Comparison of ENCODE assay signal across 8 cellular contexts in genomic region chrX:153969125-153969903, GRCh38. TPM values are rescaled to one million over a fixed set of nuclear protein-coding genes. Genes with fewer than 3 reads are reported as not detected.
A peak's percentile ranks its signal among the peaks of the same experiment; 100 is the strongest.
DNase-seq lines count a peak whose midpoint lies in the region; ATAC-seq and TF ChIP-seq lines count a peak whose summit lies in the region.

No MANE protein-coding gene starts in this region.

- H3K9me3 Mint-ChIP-seq in HFFc6, result no peaks in the 10 kb centered on the region
- H3K9me3 Mint-ChIP-seq in brain, result peaks cover 0 to 39% (median 2%) of the 10 kb centered on the region in 5 experiments

- no peaks in the 10 kb centered on the region for H3K27me3 ChIP-seq in A673 (replicated peaks; ENCODE audit: insufficient read depth, low read depth, low read length, poor library complexity)
- H3K27me3 ChIP-seq in mucosa of stomach (ENCODE audit: control insufficient read depth, insufficient read depth, low read length), result no peaks in the 10 kb centered on the region

- CTCF ChIA-PET in A673 (lab: Charles Lee), result interaction anchor here (1.1 kb wide), 1 partner anchor 21 kb away, joined by 3 read pairs; no protein-coding TSS in a partner anchor

- POLR2A ChIA-PET in A673 (lab: Charles Lee; ENCODE audit: low non-redundant PET), result no interaction called here

- H3K4me3 ChIP-seq in A673 (ENCODE audit: low read depth, low read length, poor library complexity, severe bottlenecking), result peak overlapping the region; percentile 86
- H3K4me3 ChIP-seq in mucosa of stomach (ENCODE audit: low read length), result no peak overlapping the region

- no TSS peak for BruUV-seq in A673 (replicated peaks; lab: Mats Ljungman, UMichigan)

- intact Hi-C loops in A673 (cut with micrococcal nuclease; ENCODE audit: unreplicated experiment), result no loop called here

- DNase-seq in A673 (ENCODE audit: low spot score) (no peak), HFFc6 (no peak), GM10266 (ENCODE audit: extremely low spot score) (no peak), NCI-H187 treated with DMSO at 0.1 percent for 48 hours (lab: John Stamatoyannopoulos, UW) (no peak)

- H3K4me3 Mint-ChIP-seq in HFFc6, result peak overlapping the region; percentile 99
- peak overlapping the region; percentile 95 to 100 (median 100) for H3K4me3 Mint-ChIP-seq in brain

- peaks cover 2% of the 10 kb centered on the region for H3K27me3 Mint-ChIP-seq in HFFc6 (ENCODE audit: insufficient read depth)
- no peaks in the 10 kb centered on the region for H3K27me3 Mint-ChIP-seq in brain

- peak overlapping the region; percentile 47 for H3K9ac ChIP-seq in mucosa of stomach (ENCODE audit: low read length)

- H3K36me3 Mint-ChIP-seq in HFFc6 (ENCODE audit: low read depth), result peaks cover 13% of the 10 kb centered on the region
- H3K36me3 Mint-ChIP-seq in brain, result no peaks in the 10 kb centered on the region

- H3K4me1 ChIP-seq in A673 (ENCODE audit: insufficient read depth, low read length, poor library complexity, severe bottlenecking), result peaks cover 26% of the 10 kb centered on the region
- peaks cover 41% of the 10 kb centered on the region for H3K4me1 ChIP-seq in mucosa of stomach (ENCODE audit: control insufficient read depth, insufficient read depth, low read length)

- H3K27ac ChIP-seq in A673 (ENCODE audit: low read depth, low read length, poor library complexity, severe bottlenecking), result peak overlapping the region; percentile 72

- no peak for ATAC-seq in HG03135 (IDR thresholded peaks at IDR 0.05; ENCODE audit: unreplicated experiment)
- ATAC-seq in HG03039 (IDR thresholded peaks at IDR 0.05; ENCODE audit: unreplicated experiment), result no peak

- no peak for TF ChIP-seq CTCF in A673 (conservative IDR thresholded peaks at IDR 0.05; ENCODE audit: low read depth, low read length)
- no peak for TF ChIP-seq CTCF in HFFc6 (IDR thresholded peaks at IDR 0.05)
- TF ChIP-seq CTCF in brain (conservative IDR thresholded peaks at IDR 0.05), result no peak
- no peak for TF ChIP-seq CTCF in GM10266 (IDR thresholded peaks at IDR 0.05; ENCODE audit: control insufficient read depth, insufficient read depth, low read depth, missing control alignments)

- H3K27ac Mint-ChIP-seq in HFFc6, result peak overlapping the region; percentile 100
- H3K27ac Mint-ChIP-seq in brain, result peak overlapping the region; percentile 91 to 100 (median 99)

- H3K9me3 ChIP-seq in A673 (ENCODE audit: low read depth, low read length, poor library complexity, severe bottlenecking) (no peaks in the 10 kb centered on the region), mucosa of stomach (ENCODE audit: control insufficient read depth, low read length) (no peaks in the 10 kb centered on the region)

- H3K36me3 ChIP-seq in A673 (ENCODE audit: insufficient read depth, low read length, poor library complexity, severe bottlenecking) (peaks cover 4% of the 10 kb centered on the region), mucosa of stomach (ENCODE audit: control insufficient read depth, insufficient read depth, low read length) (no peaks in the 10 kb centered on the region)

- peaks cover 36% of the 10 kb centered on the region for H3K4me1 Mint-ChIP-seq in HFFc6 (ENCODE audit: low read depth)
- peaks cover 43% of the 10 kb centered on the region for H3K4me1 Mint-ChIP-seq in brain

RNA-seq across cellular contexts. Expression of gene HCFC1, which starts 2.3 kb away (rescaled TPM):
- total RNA-seq in A673 (2021), result 124 and 137 TPM in 2 replicates
- 10 to 100 TPM; 52.1 to 62.1 (median 59.0) TPM for total RNA-seq in HFFc6 (2021; fragmentation: NEBNext Ultra II Directional; extraction: Animal tissue kit (Norgen Biotek cat#: 25700))
- polyA plus RNA-seq in brain (ENCODE audit: insufficient read depth, low read depth, low replicate concordance), result 81.4 TPM

RNA-seq across cellular contexts. Expression of gene TMEM187, which starts 3.2 kb away (rescaled TPM):
- total RNA-seq in A673 (2021), result 2.8 and 6.8 TPM in 2 replicates
- 1 to 10 TPM; 3.1 to 8.0 (median 5.7) TPM for total RNA-seq in HFFc6 (2021; fragmentation: NEBNext Ultra II Directional; extraction: Animal tissue kit (Norgen Biotek cat#: 25700))
- 11.9 TPM for polyA plus RNA-seq in brain (ENCODE audit: insufficient read depth, low read depth, low replicate concordance)

RNA-seq across cellular contexts. Expression of gene RENBP, which starts 24.9 kb away (rescaled TPM):
- total RNA-seq in A673 (2021), result 3.4 and 5.7 TPM in 2 replicates
- under 1 TPM in 4 of 6 experiments, not detected in 2; 0.23 to 0.75 (median 0.40) TPM for total RNA-seq in HFFc6 (2021; fragmentation: NEBNext Ultra II Directional; extraction: Animal tissue kit (Norgen Biotek cat#: 25700))
- 16.6 TPM for polyA plus RNA-seq in brain (ENCODE audit: insufficient read depth, low read depth, low replicate concordance)

RNA-seq across cellular contexts. Expression of gene NAA10, which starts 34.5 kb away (rescaled TPM):
- total RNA-seq in A673 (2021), result 136 and 140 TPM in 2 replicates
- total RNA-seq in HFFc6 (2021; fragmentation: NEBNext Ultra II Directional; extraction: Animal tissue kit (Norgen Biotek cat#: 25700)), result 100 to 1,000 TPM; 130 to 160 (median 146) TPM
- polyA plus RNA-seq in brain (ENCODE audit: insufficient read depth, low read depth, low replicate concordance), result 118 TPM

RNA-seq across cellular contexts. Expression of gene ARHGAP4, which starts 43.2 kb away (rescaled TPM):
- 43.0 and 45.7 TPM in 2 replicates for total RNA-seq in A673 (2021)
- under 1 TPM; 0.18 to 0.63 (median 0.48) TPM for total RNA-seq in HFFc6 (2021; fragmentation: NEBNext Ultra II Directional; extraction: Animal tissue kit (Norgen Biotek cat#: 25700))
- polyA plus RNA-seq in brain (ENCODE audit: insufficient read depth, low read depth, low replicate concordance), result 16.3 TPM
